22 cellular contexts compared by ENCODE assay signal in the genomic region with DNA sequence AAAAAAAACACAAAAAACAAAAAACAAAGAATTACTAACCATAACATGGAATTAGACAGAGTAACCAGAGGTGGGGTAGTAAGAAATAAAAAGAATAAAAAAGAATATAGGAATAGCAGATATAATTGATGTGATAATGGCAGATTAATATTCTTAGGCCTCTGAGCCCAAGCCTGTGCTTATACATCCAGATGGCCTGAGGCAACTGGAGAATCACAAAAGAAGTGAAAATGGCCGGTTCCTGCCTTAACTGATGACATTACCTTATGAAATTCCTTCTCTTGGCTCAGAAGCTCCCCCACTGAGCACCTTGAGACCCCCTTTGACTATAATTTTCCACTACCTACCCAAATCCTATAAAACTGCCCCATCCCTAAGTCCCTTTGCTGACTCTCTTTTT.
"Had no signal": no experiment of that assay in that cellular context is flagged by ENCODE, and none has a peak within 500 bp of the region (broad histone marks: within the 10 kb centered on the region; RNA-seq: fewer than 3 reads in every experiment).

No MANE protein-coding gene starts in this region.

- H3K79me2 ChIP-seq: hepatocyte had no signal

- ATAC-seq: gastrocnemius medialis; natural killer cell; psoas muscle; right cardiac atrium; stimulated activated naive B cell treated with anti-CD40 and anti-IgM and Interleukin-4, amounts not matched to agents 10 μg/mL and 1 μg/mL and 100 μg/mL, for 72 hours; upper lobe of right lung had no signal

- H3K4me3 ChIP-seq: dorsolateral prefrontal cortex, gastrocnemius medialis, hepatocyte, lung, ovary, psoas muscle, sigmoid colon, thoracic aorta, transverse colon, upper lobe of right lung, uterus had no signal

- H3K4me3 Mint-ChIP-seq: memory B cell; natural killer cell; stimulated activated naive B cell treated with anti-CD40 and anti-IgM and Interleukin-4, amounts not matched to agents 10 μg/mL and 1 μg/mL and 100 μg/mL, for 72 hours; stimulated activated naive CD8-positive, alpha-beta T cell treated with anti-CD3 and anti-CD28 coated beads, Interleukin-15, Interleukin-2, amounts not matched to agents 100 ng/mL and 50 ng/mL, for 24 hours had no signal

- DNase-seq: effector CD4-positive, alpha-beta T cell; gastrocnemius medialis; head of caudate nucleus; kidney; natural killer cell; occipital lobe; ovary; posterior cingulate gyrus; psoas muscle; right cardiac atrium; sigmoid colon; stimulated activated CD4-positive, alpha-beta T cell treated with anti-CD3 and anti-CD28 coated beads, Interleukin-4, amount 100 ng/mL, for 4 hours; stimulated activated naive B cell treated with anti-CD40 and anti-IgM and Interleukin-4, amounts not matched to agents 10 μg/mL and 1 μg/mL and 100 μg/mL, for 72 hours; transverse colon; upper lobe of right lung; uterus had no signal

- H3K27me3 ChIP-seq: dorsolateral prefrontal cortex, gastrocnemius medialis, hepatocyte, ovary, sigmoid colon, transverse colon, upper lobe of right lung, uterus had no signal

- H3K4me1 Mint-ChIP-seq: natural killer cell had no signal

- H3K9me3 Mint-ChIP-seq: memory B cell; natural killer cell; stimulated activated naive CD8-positive, alpha-beta T cell treated with anti-CD3 and anti-CD28 coated beads, Interleukin-15, Interleukin-2, amounts not matched to agents 100 ng/mL and 50 ng/mL, for 24 hours had no signal

- H3K27ac Mint-ChIP-seq: memory B cell; natural killer cell; stimulated activated naive B cell treated with anti-CD40 and anti-IgM and Interleukin-4, amounts not matched to agents 10 μg/mL and 1 μg/mL and 100 μg/mL, for 72 hours; stimulated activated naive CD8-positive, alpha-beta T cell treated with anti-CD3 and anti-CD28 coated beads, Interleukin-15, Interleukin-2, amounts not matched to agents 100 ng/mL and 50 ng/mL, for 24 hours had no signal

- H3K36me3 ChIP-seq: gastrocnemius medialis, ovary, sigmoid colon, thoracic aorta, transverse colon, upper lobe of right lung, uterus had no signal

- H3K27me3 Mint-ChIP-seq: memory B cell; stimulated activated naive B cell treated with anti-CD40 and anti-IgM and Interleukin-4, amounts not matched to agents 10 μg/mL and 1 μg/mL and 100 μg/mL, for 72 hours; stimulated activated naive CD8-positive, alpha-beta T cell treated with anti-CD3 and anti-CD28 coated beads, Interleukin-15, Interleukin-2, amounts not matched to agents 100 ng/mL and 50 ng/mL, for 24 hours had no signal

- H3K36me3 Mint-ChIP-seq: natural killer cell had no signal

- H2AFZ ChIP-seq: hepatocyte had no signal

- H3K4me2 ChIP-seq: hepatocyte had no signal

- H3K27ac ChIP-seq: dorsolateral prefrontal cortex, gastrocnemius medialis, hepatocyte, ovary, psoas muscle, sigmoid colon, thoracic aorta, transverse colon, upper lobe of right lung, uterus had no signal

- H3K9me3 ChIP-seq: gastrocnemius medialis, ovary, psoas muscle, sigmoid colon, thoracic aorta, transverse colon, upper lobe of right lung, uterus had no signal

- H3K4me1 ChIP-seq: gastrocnemius medialis, psoas muscle, sigmoid colon, transverse colon, upper lobe of right lung, uterus had no signal
